ENCODE assay signal across 20 cellular contexts in the genomic region with DNA sequence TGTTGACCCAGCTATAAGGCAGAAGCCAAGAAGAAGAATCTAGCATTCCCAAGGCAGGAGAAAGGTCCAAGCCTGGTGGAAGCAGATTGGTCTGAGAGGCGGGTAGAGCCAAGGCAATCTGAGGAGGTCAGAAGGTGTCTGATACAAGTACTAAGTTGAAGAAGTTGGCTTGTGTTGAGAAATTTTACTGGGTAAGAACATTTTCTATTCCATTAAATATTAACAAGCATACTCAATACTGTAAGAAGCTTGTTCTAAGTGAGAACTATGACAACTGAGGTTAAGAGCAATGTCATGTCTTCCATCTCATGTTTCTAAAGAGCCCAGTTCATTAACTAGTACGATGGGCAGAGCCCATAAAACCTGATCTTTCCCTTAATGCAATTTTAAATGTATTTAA.
A peak's percentile ranks its signal among the peaks of the same experiment; 100 is the strongest.
DNase-seq lines count a peak whose midpoint lies in the region; ATAC-seq lines count a peak whose summit lies in the region.
"Had no signal": no experiment of that assay in that cellular context is flagged by ENCODE, and none has a peak within 500 bp of the region (broad histone marks: within the 10 kb centered on the region; RNA-seq: fewer than 3 reads in every experiment).

No MANE protein-coding gene starts in this region.

- H3K4me1 Mint-ChIP-seq in T-cell = no peaks in the 10 kb centered on the region
- H3K4me1 Mint-ChIP-seq: brain, neural crest cell had no signal

- ATAC-seq in GM18511 (IDR thresholded peaks at IDR 0.05; ENCODE audit: unreplicated experiment) = peak; percentile 91
- peak; percentile 78 for ATAC-seq in GM19452 (IDR thresholded peaks at IDR 0.05; ENCODE audit: unreplicated experiment)
- peak; percentile 58 for ATAC-seq in HG02763 (IDR thresholded peaks at IDR 0.05; ENCODE audit: unreplicated experiment)
- peak; percentile 91 for ATAC-seq in HG03432 (IDR thresholded peaks at IDR 0.05; ENCODE audit: unreplicated experiment)
- no peak for ATAC-seq in T-cell (replicated peaks in 1 of 4)
- no peak for ATAC-seq in HG03469 (IDR thresholded peaks at IDR 0.05; ENCODE audit: unreplicated experiment)
- ATAC-seq in HG02870 (IDR thresholded peaks at IDR 0.05; ENCODE audit: unreplicated experiment) = no peak
- ATAC-seq: right cardiac atrium had no signal

- no peak overlapping the region for H3K27ac Mint-ChIP-seq in T-cell
- H3K27ac Mint-ChIP-seq: activated naive CD8-positive, alpha-beta T cell; CD4-positive, alpha-beta T cell; dendritic cell treated with granulocyte-macrophage colony-stimulating factor and Interleukin-4, amounts not matched to agents 40 ng/mL and 50 ng/mL, for 4 days; T-helper 2 cell treated with Interferon-gamma antibody and Interleukin-4, amounts not matched to agents 5 μg/mL and 100 μg/mL, for 36 hours had no signal

- CTCF ChIA-PET in T-cell (lab: Charles Lee) = no interaction called here

- no peak overlapping the region for H3K4me3 Mint-ChIP-seq in T-cell
- H3K4me3 Mint-ChIP-seq: activated naive CD8-positive, alpha-beta T cell; brain; CD4-positive, alpha-beta T cell; dendritic cell treated with granulocyte-macrophage colony-stimulating factor and Interleukin-4, amounts not matched to agents 40 ng/mL and 50 ng/mL, for 4 days; neural crest cell; T-helper 2 cell treated with Interferon-gamma antibody and Interleukin-4, amounts not matched to agents 5 μg/mL and 100 μg/mL, for 36 hours had no signal

- H3K27me3 Mint-ChIP-seq in T-cell = no peaks in the 10 kb centered on the region
- H3K27me3 Mint-ChIP-seq: activated naive CD8-positive, alpha-beta T cell; brain; CD4-positive, alpha-beta T cell; dendritic cell treated with granulocyte-macrophage colony-stimulating factor and Interleukin-4, amounts not matched to agents 40 ng/mL and 50 ng/mL, for 4 days had no signal

- DNase-seq in T-cell (no peak), NCI-H128 (lab: John Stamatoyannopoulos, UW; ENCODE audit: unreplicated experiment) (no peak)
- DNase-seq: activated T-cell treated with anti-CD3 and anti-CD28 coated beads for 4 hours; CD4-positive, alpha-beta T cell; glutamatergic neuron; NCI-H1105 treated with DMSO at 0.1 percent for 48 hours; NCI-H2227 treated with DMSO at 0.1 percent for 48 hours; right cardiac atrium; uterus had no signal

- H3K9me3 Mint-ChIP-seq in T-cell = no peaks in the 10 kb centered on the region
- H3K9me3 Mint-ChIP-seq: CD4-positive, alpha-beta T cell; dendritic cell treated with granulocyte-macrophage colony-stimulating factor and Interleukin-4, amounts not matched to agents 40 ng/mL and 50 ng/mL, for 4 days; neural crest cell; T-helper 2 cell treated with Interferon-gamma antibody and Interleukin-4, amounts not matched to agents 5 μg/mL and 100 μg/mL, for 36 hours had no signal

- POLR2A ChIA-PET in T-cell (lab: Charles Lee) = no interaction called here

- no peaks in the 10 kb centered on the region for H3K36me3 Mint-ChIP-seq in T-cell
- H3K36me3 Mint-ChIP-seq: activated naive CD8-positive, alpha-beta T cell had no signal

Comparison
In these comparisons a context has a peak if more than half of its experiments do, and no peak if none do; other contexts are left out.
1. ATAC-seq: peak in GM18511 (single experiment), GM19452 (single experiment), HG02763 (single experiment) and HG03432 (single experiment); none in T-cell (0 of 4), HG03469 (single experiment) and HG02870 (single experiment).